ENCODE assay signal across 11 cellular contexts in the genomic region with DNA sequence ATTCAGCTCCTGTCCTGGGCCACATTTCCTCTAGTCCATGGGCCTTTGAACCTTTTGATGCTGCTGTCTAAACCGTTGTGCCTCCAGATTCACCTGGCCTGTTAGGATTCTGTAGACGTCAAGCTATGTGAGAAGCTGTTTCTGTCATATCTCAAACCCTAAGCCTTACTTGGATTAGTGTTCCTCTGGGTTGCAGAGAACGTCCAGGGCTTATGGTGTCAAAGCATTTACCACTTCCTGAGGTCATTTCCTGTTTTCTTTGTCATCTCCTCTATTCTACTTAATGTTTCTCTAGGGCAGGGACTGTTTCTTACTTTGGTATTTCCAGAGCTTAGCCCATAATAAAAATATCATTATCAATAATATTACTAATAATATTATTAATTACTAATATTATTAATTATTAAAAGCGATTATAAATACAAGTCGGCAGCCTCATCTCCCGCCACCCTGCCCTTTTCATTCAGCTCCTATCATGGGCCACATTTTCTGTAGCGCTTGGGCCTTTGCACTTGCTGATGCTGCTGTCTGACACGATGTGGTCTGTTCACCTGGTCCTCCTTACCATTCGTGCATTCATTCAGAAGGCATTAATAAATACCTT. TPM values are rescaled to one million over a fixed set of nuclear protein-coding genes. Genes with fewer than 3 reads are reported as not detected.
A peak's percentile ranks its signal among the peaks of the same experiment; 100 is the strongest.
DNase-seq lines count a peak whose midpoint lies in the region; ATAC-seq, FAIRE-seq and TF ChIP-seq lines count a peak whose summit lies in the region.
"Had no signal": no experiment of that assay in that cellular context is flagged by ENCODE, and none has a peak within 500 bp of the region (broad histone marks: within the 10 kb centered on the region; RNA-seq: fewer than 3 reads in every experiment).

No MANE protein-coding gene starts in this region.

- H3K9me1 ChIP-seq in K562 (ENCODE audit: control insufficient read depth, insufficient read depth, low read length): no peaks in the 10 kb centered on the region

- H2AFZ ChIP-seq in K562 (ENCODE audit: low read depth, low read length): no peak overlapping the region

- no peak for TF ChIP-seq CTCF in K562 (IDR thresholded peaks at IDR 0.05 in 2 of 3, conservative IDR thresholded peaks at IDR 0.05 in 1 of 3; ENCODE audit: insufficient read depth in 2 of 3, low read depth in 1 of 3, low read length in 3 of 3)
- no peak for TF ChIP-seq CTCF in GM10248 (IDR thresholded peaks at IDR 0.05; ENCODE audit: control extremely low read depth, extremely low read depth, low read depth, missing control alignments)

- H3K9ac ChIP-seq in K562 (ENCODE audit: insufficient read depth in 1 of 2, low read depth in 2 of 2, low read length in 2 of 2): no peak overlapping the region

- H3K27ac ChIP-seq in K562 (ENCODE audit: extremely low read depth, low read depth, low read length) (no peak overlapping the region), small intestine (ENCODE audit: low read depth in 1 of 2, low read length in 1 of 2) (peak overlapping the region in 1 of 2 donors; percentile 22)
- H3K27ac ChIP-seq: VCaP had no signal

- H3K4me3 ChIP-seq in K562: no peak overlapping the region
- H3K4me3 ChIP-seq in small intestine (ENCODE audit: low read depth in 1 of 2, low read length in 2 of 2): no peak overlapping the region

- no peak for TF ChIP-seq RAD21 in K562 (CRISPR knock-in tag; conservative IDR thresholded peaks at IDR 0.05 in 1 of 2, IDR thresholded peaks at IDR 0.05 in 1 of 2)

- no peaks in the 10 kb centered on the region for H3K9me3 ChIP-seq in K562 (replicated peaks; ENCODE audit: control insufficient read depth, insufficient read depth, low read depth, low read length)
- no peaks in the 10 kb centered on the region for H3K9me3 ChIP-seq in small intestine (ENCODE audit: control insufficient read depth, low read depth)

- in situ Hi-C loops in K562 (cut with MboI): no loop called here

- ATAC-seq in GM19043 (IDR thresholded peaks at IDR 0.05; ENCODE audit: low read depth, unreplicated experiment): peak; percentile 67
- no peak for ATAC-seq in K562
- ATAC-seq in HG02678 (IDR thresholded peaks at IDR 0.05; ENCODE audit: unreplicated experiment): no peak

- no peaks in the 10 kb centered on the region for H4K20me1 ChIP-seq in K562 (replicated peaks; ENCODE audit: control insufficient read depth, insufficient read depth, low read length)

- intact Hi-C loops in K562 (cut with micrococcal nuclease): no loop called here

- no peak for TF ChIP-seq EP300 in K562 (IDR thresholded peaks at IDR 0.05; ENCODE audit: low read length)

- no peaks in the 10 kb centered on the region for H3K79me2 ChIP-seq in K562 (ENCODE audit: control insufficient read depth, insufficient read depth, low read length)

- peak; percentile 11 for FAIRE-seq in K562 (lab: Jason Lieb, UNC)
- FAIRE-seq in small intestine (lab: Jason Lieb, UNC): no peak

- no peak for TF ChIP-seq POLR2A in K562 (conservative IDR thresholded peaks at IDR 0.05)

- peak; percentile 82 for DNase-seq in NOMO-1 treated with DMSO at 0.1 percent for 48 hours (lab: John Stamatoyannopoulos, UW; ENCODE audit: unreplicated experiment)
- no peak for DNase-seq in K562 (ENCODE audit: extremely low read depth in 1 of 4, low spot score in 3 of 4)
- DNase-seq in small intestine: peak; percentile 43
- DNase-seq in NCI-H510A treated with DMSO at 0.1 percent for 48 hours (lab: John Stamatoyannopoulos, UW): no peak
- no peak for DNase-seq in NCI-H446 treated with DMSO at 0.1 percent for 48 hours (lab: John Stamatoyannopoulos, UW)
- DNase-seq in GM10248 (ENCODE audit: extremely low spot score): no peak
- DNase-seq: DMS53, NCI-H2029 had no signal

- no peaks in the 10 kb centered on the region; a peak in 1 of 5 replicates for H3K4me1 ChIP-seq in K562 (replicated peaks in 1 of 2; ENCODE audit: control insufficient read depth in 2 of 2, insufficient read depth in 2 of 2, low read length in 2 of 2)
- H3K4me1 ChIP-seq in small intestine (ENCODE audit: control insufficient read depth in 2 of 2, insufficient read depth in 1 of 2, low read depth in 1 of 2, low read length in 1 of 2): no peaks in the 10 kb centered on the region

- POLR2A ChIA-PET in K562 (lab: Yijun Ruan, JAX) (interaction anchor here (0.7 kb wide), 1 partner anchor 9 kb away, joined by 3 read pairs; no protein-coding TSS in a partner anchor), GM10248 (lab: Yijun Ruan, JAX) (no interaction called here)

- CTCF ChIA-PET in K562 (lab: Yijun Ruan, JAX; ENCODE audit: low intra/inter-chr PET ratio) (no interaction called here), GM10248 (lab: Yijun Ruan, JAX) (interaction anchor here (1.2 to 2.5 kb wide), 3 partner anchors 12 to 15 kb away, joined by 3 to 12 read pairs (median 5); no protein-coding TSS in a partner anchor)

- H3K36me3 ChIP-seq in K562 (ENCODE audit: control insufficient read depth, insufficient read depth, low read length) (peaks cover 28% of the 10 kb centered on the region; the same call in 2 of the 3 replicates), small intestine (ENCODE audit: control insufficient read depth in 2 of 2, insufficient read depth in 2 of 2, low read length in 2 of 2) (peaks cover 0 to 2% of the 10 kb centered on the region in 2 donors)

- H3K4me2 ChIP-seq in K562 (ENCODE audit: insufficient read depth, low read length): no peak overlapping the region

- H3K27me3 ChIP-seq in K562 (ENCODE audit: control insufficient read depth in 2 of 2, insufficient read depth in 2 of 2, low read length in 2 of 2): no peaks in the 10 kb centered on the region
- H3K27me3 ChIP-seq in small intestine (ENCODE audit: control insufficient read depth in 2 of 2, insufficient read depth in 2 of 2, low read length in 2 of 2): no peaks in the 10 kb centered on the region

- BruUV-seq in K562 (replicated peaks; lab: Mats Ljungman, UMichigan): no TSS peak

- WGBS in K562 (ENCODE audit: insufficient coverage, low coverage, missing lambda C conversion rate): 73% methylated on average over 8 of the region's 9 CpGs
- WGBS in small intestine, 3 donors: 76 to 89% (median 79%) methylated on average over 9 of the region's 9 CpGs

TF ChIP-seq in K562, 482 proteins besides CTCF, POLR2A, EP300 and RAD21 (continues in another document):
- TF ChIP-seq, protein P1, sequence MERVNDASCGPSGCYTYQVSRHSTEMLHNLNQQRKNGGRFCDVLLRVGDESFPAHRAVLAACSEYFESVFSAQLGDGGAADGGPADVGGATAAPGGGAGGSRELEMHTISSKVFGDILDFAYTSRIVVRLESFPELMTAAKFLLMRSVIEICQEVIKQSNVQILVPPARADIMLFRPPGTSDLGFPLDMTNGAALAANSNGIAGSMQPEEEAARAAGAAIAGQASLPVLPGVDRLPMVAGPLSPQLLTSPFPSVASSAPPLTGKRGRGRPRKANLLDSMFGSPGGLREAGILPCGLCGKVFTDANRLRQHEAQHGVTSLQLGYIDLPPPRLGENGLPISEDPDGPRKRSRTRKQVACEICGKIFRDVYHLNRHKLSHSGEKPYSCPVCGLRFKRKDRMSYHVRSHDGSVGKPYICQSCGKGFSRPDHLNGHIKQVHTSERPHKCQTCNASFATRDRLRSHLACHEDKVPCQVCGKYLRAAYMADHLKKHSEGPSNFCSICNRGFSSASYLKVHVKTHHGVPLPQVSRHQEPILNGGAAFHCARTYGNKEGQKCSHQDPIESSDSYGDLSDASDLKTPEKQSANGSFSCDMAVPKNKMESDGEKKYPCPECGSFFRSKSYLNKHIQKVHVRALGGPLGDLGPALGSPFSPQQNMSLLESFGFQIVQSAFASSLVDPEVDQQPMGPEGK (CRISPR knock-in tag; IDR thresholded peaks at IDR 0.05; ENCODE audit: borderline replicate concordance): no peak
- TF ChIP-seq GABPA (tag; conservative IDR thresholded peaks at IDR 0.05; ENCODE audit: low read depth) (peak; percentile 56), DACH1 (IDR thresholded peaks at IDR 0.05; ENCODE audit: partially characterized antibody) (peak; percentile 61)

RNA-seq across cellular contexts. Expression of a gene that starts 19.1 kb away (rescaled TPM):
- total RNA-seq in K562 (2011; cell fraction: chromatin; rRNA removed; ENCODE audit: low replicate concordance): 17.5 and 57.3 TPM in 2 replicates
- 7.0 and 11.7 TPM in 2 replicates for total RNA-seq in K562 (2011; cell fraction: nucleolus; rRNA removed)
- total RNA-seq in K562 (2011; cell fraction: nucleoplasm; rRNA removed): 14.9 and 18.1 TPM in 2 replicates
- total RNA-seq in K562 (2014; rRNA removed) (11.3 and 16.8 TPM in 2 replicates), K562 (2014; rRNA removed; fragmentation: Illumina TruSeq; extraction: Trizol) (22.5 and 25.4 TPM in 2 replicates), K562 (2015; rRNA removed; fragmentation: Illumina TruSeq; extraction: Trizol) (19.5 and 23.3 TPM in 2 replicates), K562 (2021) (14.3 and 14.9 TPM in 2 replicates)
- polyA plus RNA-seq in K562 (2011; rRNA removed) (30.0 and 32.0 TPM in 2 replicates), K562 (2014; fragmentation: Illumina TruSeq; extraction: Trizol) (16.1 and 17.9 TPM in 2 replicates), K562 (2014; fragmentation: Nextera tagmentation; extraction: Ambion mirVana) (10 to 100 TPM; 11.0 to 14.2 TPM), K562 (2014; rRNA removed) (14.7 and 19.2 TPM in 2 replicates), small intestine (10 to 100 TPM; 11.8 to 27.7 (median 14.1) TPM)
- polyA plus RNA-seq in K562 (2011; cell fraction: cytosol; rRNA removed): 3.4 and 10.0 TPM in 2 replicates
- 8.5 and 20.0 TPM in 2 replicates for polyA plus RNA-seq in K562 (2011; cell fraction: nucleus; rRNA removed)
- 18.2 and 22.5 TPM in 2 replicates for polyA plus RNA-seq in K562 (2012)
- polyA minus RNA-seq in K562 (2011; rRNA and poly(A)+ RNA removed): 11.3 and 11.9 TPM in 2 replicates
- polyA minus RNA-seq in K562 (2011; cell fraction: cytosol; rRNA and poly(A)+ RNA removed): 4.1 and 4.6 TPM in 2 replicates
- 4.6 and 9.6 TPM in 2 replicates for polyA minus RNA-seq in K562 (2011; cell fraction: nucleus; rRNA and poly(A)+ RNA removed)

RNA-seq across cellular contexts. Expression of a gene that starts 19.4 kb away (rescaled TPM):
- total RNA-seq in K562 (2011; cell fraction: chromatin; rRNA removed; ENCODE audit: low replicate concordance): 3.0 and 10.7 TPM in 2 replicates
- total RNA-seq in K562 (2011; cell fraction: nucleolus; rRNA removed): 3.0 and 3.9 TPM in 2 replicates
- 5.9 and 10.9 TPM in 2 replicates for total RNA-seq in K562 (2011; cell fraction: nucleoplasm; rRNA removed)
- total RNA-seq in K562 (2014; rRNA removed) (22.0 and 24.9 TPM in 2 replicates), K562 (2014; rRNA removed; fragmentation: Illumina TruSeq; extraction: Trizol) (38.3 and 41.2 TPM in 2 replicates), K562 (2015; rRNA removed; fragmentation: Illumina TruSeq; extraction: Trizol) (37.9 and 40.1 TPM in 2 replicates), K562 (2021) (26.4 and 28.7 TPM in 2 replicates)
- polyA plus RNA-seq in K562 (2011; rRNA removed) (32.8 and 38.6 TPM in 2 replicates), K562 (2014; fragmentation: Illumina TruSeq; extraction: Trizol) (31.4 and 31.8 TPM in 2 replicates), K562 (2014; fragmentation: Nextera tagmentation; extraction: Ambion mirVana) (10 to 100 TPM; 17.6 to 39.3 TPM), K562 (2014; rRNA removed) (29.9 and 30.3 TPM in 2 replicates), small intestine (10 to 100 TPM; 37.2 to 66.6 (median 61.6) TPM)
- 6.6 and 15.4 TPM in 2 replicates for polyA plus RNA-seq in K562 (2011; cell fraction: cytosol; rRNA removed)
- polyA plus RNA-seq in K562 (2011; cell fraction: nucleus; rRNA removed): 7.5 and 12.3 TPM in 2 replicates
- 25.0 and 26.4 TPM in 2 replicates for polyA plus RNA-seq in K562 (2012)
- 21.6 and 22.6 TPM in 2 replicates for polyA minus RNA-seq in K562 (2011; rRNA and poly(A)+ RNA removed)
- 8.4 and 10.9 TPM in 2 replicates for polyA minus RNA-seq in K562 (2011; cell fraction: cytosol; rRNA and poly(A)+ RNA removed)
- polyA minus RNA-seq in K562 (2011; cell fraction: nucleus; rRNA and poly(A)+ RNA removed): 2.6 and 6.4 TPM in 2 replicates

Comparison
In these comparisons a context has a peak if more than half of its experiments do, and no peak if none do; other contexts are left out.
1. DNase-seq: peak in NOMO-1 treated with DMSO at 0.1 percent for 48 hours (single experiment) and small intestine (single experiment); none in K562 (0 of 4), NCI-H510A treated with DMSO at 0.1 percent for 48 hours (single experiment), NCI-H446 treated with DMSO at 0.1 percent for 48 hours (single experiment) and GM10248 (single experiment).